11 cellular contexts compared by ENCODE assay signal in the genomic region with DNA sequence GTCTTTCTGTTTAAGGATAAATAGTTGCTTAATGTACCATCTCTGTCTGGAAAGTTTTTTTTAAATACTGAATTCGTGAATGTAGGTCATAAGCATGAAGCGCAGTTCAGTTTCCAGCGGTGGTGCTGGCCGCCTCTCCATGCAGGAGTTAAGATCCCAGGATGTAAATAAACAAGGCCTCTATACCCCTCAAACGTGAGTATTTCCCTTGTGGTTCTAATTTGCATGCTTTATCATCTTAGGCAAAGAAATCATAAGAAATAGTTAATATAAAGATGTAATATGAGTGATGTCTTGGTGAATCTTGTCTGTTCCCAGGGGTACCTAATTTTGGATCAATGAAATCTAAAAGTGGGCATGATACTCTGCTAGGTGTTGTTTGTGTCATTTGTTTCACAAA. TPM values are rescaled to one million over a fixed set of nuclear protein-coding genes. Genes with fewer than 3 reads are reported as not detected.
DNase-seq lines count a peak whose midpoint lies in the region; ATAC-seq, FAIRE-seq and TF ChIP-seq lines count a peak whose summit lies in the region.
"Had no signal": no experiment of that assay in that cellular context is flagged by ENCODE, and none has a peak within 500 bp of the region (broad histone marks: within the 10 kb centered on the region; RNA-seq: fewer than 3 reads in every experiment).

No MANE protein-coding gene starts in this region.

- no peak for FAIRE-seq in urothelium cell line (lab: Jason Lieb, UNC)

- H3K4me3 Mint-ChIP-seq in HFFc6: peak overlapping the region; percentile 99
- H3K4me3 Mint-ChIP-seq in activated T-helper 2 cell treated with anti-CD3 and anti-CD28 coated beads, Interferon-gamma antibody, Interleukin-2, Interleukin-4, amounts not matched to agents 10 μg/mL and 5 μg/mL and 100 μg/mL, durations not matched to agents 14 hours and 24 hours and 36 hours (ENCODE audit: low read depth): peak overlapping the region; percentile 99
- H3K4me3 Mint-ChIP-seq in immature natural killer cell: peak overlapping the region; percentile 42 to 99 (median 59)

- H3K36me3 Mint-ChIP-seq in HFFc6 (ENCODE audit: low read depth) (no peaks in the 10 kb centered on the region; the same call in 1 of the 2 replicates), immature natural killer cell (peaks cover 0 to 3% (median 0%) of the 10 kb centered on the region in 3 donors)
- peaks cover 68% of the 10 kb centered on the region for H3K36me3 Mint-ChIP-seq in activated T-helper 2 cell treated with anti-CD3 and anti-CD28 coated beads, Interferon-gamma antibody, Interleukin-2, Interleukin-4, amounts not matched to agents 10 μg/mL and 5 μg/mL and 100 μg/mL, durations not matched to agents 14 hours and 24 hours and 36 hours (ENCODE audit: low read depth)

- no peak for ATAC-seq in aorta (ENCODE audit: low FRiP score)
- ATAC-seq: right cardiac atrium had no signal

- peaks cover 24 to 42% (median 38%) of the 10 kb centered on the region in 10 experiments for H3K4me1 ChIP-seq in BLaER1 treated with 17β-estradiol and CSF1 and Interleukin-3, amounts not matched to agents 10 nM and 100 nM
- H3K4me1 ChIP-seq in aorta (ENCODE audit: control insufficient read depth in 1 of 2, insufficient read depth in 2 of 2, low read length in 2 of 2) (peaks cover 0 to 3% of the 10 kb centered on the region in 2 donors), testis (peaks cover 12% of the 10 kb centered on the region)

- no peaks in the 10 kb centered on the region for H3K27me3 ChIP-seq in BLaER1 treated with 17β-estradiol and CSF1 and Interleukin-3, amounts not matched to agents 10 nM and 100 nM
- H3K27me3 ChIP-seq in aorta (ENCODE audit: control insufficient read depth in 1 of 2, insufficient read depth in 2 of 2, low read length in 1 of 2): no peaks in the 10 kb centered on the region
- H3K27me3 ChIP-seq in testis: no peaks in the 10 kb centered on the region
- H3K27me3 ChIP-seq: tibial artery had no signal

- peaks cover 0 to 46% (median 34%) of the 10 kb centered on the region in 11 experiments; a peak in 18 of 22 replicates for H3K36me3 ChIP-seq in BLaER1 treated with 17β-estradiol and CSF1 and Interleukin-3, amounts not matched to agents 10 nM and 100 nM
- H3K36me3 ChIP-seq in aorta (ENCODE audit: control insufficient read depth in 1 of 2, insufficient read depth in 2 of 2, low read length in 1 of 2) (no peaks in the 10 kb centered on the region), testis (ENCODE audit: low read depth, missing control alignments) (no peaks in the 10 kb centered on the region)
- H3K36me3 ChIP-seq: tibial artery had no signal

- TF ChIP-seq POLR2A in testis (IDR thresholded peaks at IDR 0.05): no peak

- H3K4me3 ChIP-seq in BLaER1 treated with 17β-estradiol and CSF1 and Interleukin-3, amounts not matched to agents 10 nM and 100 nM: peak overlapping the region in 9 of 10 experiments; percentile 74 to 91 (median 80); a peak in 17 of 20 replicates
- H3K4me3 ChIP-seq in aorta (ENCODE audit: low read length in 2 of 2) (no peak overlapping the region), testis (no peak overlapping the region)
- H3K4me3 ChIP-seq: tibial artery had no signal

- DNase-seq in HFFc6: no peak
- no peak for DNase-seq in activated T-helper 2 cell treated with anti-CD3 and anti-CD28 coated beads, Interferon-gamma antibody, Interleukin-2, Interleukin-4, amounts not matched to agents 10 μg/mL and 5 μg/mL and 100 μg/mL, durations not matched to agents 14 hours and 24 hours and 36 hours (ENCODE audit: low spot score)
- no peak for DNase-seq in immature natural killer cell
- DNase-seq in urothelium cell line (ENCODE audit: low spot score): no peak
- no peak for DNase-seq in aorta
- DNase-seq in NCI-H2227 treated with DMSO at 0.1 percent for 48 hours (lab: John Stamatoyannopoulos, UW): no peak
- no peak for DNase-seq in testis
- DNase-seq: head of caudate nucleus, right cardiac atrium, tibial artery had no signal

- peaks cover 52% of the 10 kb centered on the region for H3K4me1 Mint-ChIP-seq in HFFc6 (ENCODE audit: low read depth)
- peaks cover 50% of the 10 kb centered on the region for H3K4me1 Mint-ChIP-seq in activated T-helper 2 cell treated with anti-CD3 and anti-CD28 coated beads, Interferon-gamma antibody, Interleukin-2, Interleukin-4, amounts not matched to agents 10 μg/mL and 5 μg/mL and 100 μg/mL, durations not matched to agents 14 hours and 24 hours and 36 hours (ENCODE audit: low read depth)
- H3K4me1 Mint-ChIP-seq in immature natural killer cell: peaks cover 41 to 66% of the 10 kb centered on the region in 2 donors

- TF ChIP-seq CTCF in HFFc6 (IDR thresholded peaks at IDR 0.05): no peak
- no peak for TF ChIP-seq CTCF in testis (IDR thresholded peaks at IDR 0.05)

- H3K9me3 ChIP-seq in BLaER1 treated with 17β-estradiol and CSF1 and Interleukin-3, amounts not matched to agents 10 nM and 100 nM (replicated peaks in 1 of 11): no peaks in the 10 kb centered on the region
- H3K9me3 ChIP-seq in aorta (ENCODE audit: control insufficient read depth, low read length): no peaks in the 10 kb centered on the region
- H3K9me3 ChIP-seq in testis: no peaks in the 10 kb centered on the region
- H3K9me3 ChIP-seq: tibial artery had no signal

- H3K4me2 ChIP-seq in BLaER1 treated with 17β-estradiol and CSF1 and Interleukin-3, amounts not matched to agents 10 nM and 100 nM: peak overlapping the region; percentile 73 to 94 (median 83)

- peaks cover 0 to 8% (median 0%) of the 10 kb centered on the region in 11 experiments; a peak in 3 of 22 replicates for H4K20me1 ChIP-seq in BLaER1 treated with 17β-estradiol and CSF1 and Interleukin-3, amounts not matched to agents 10 nM and 100 nM

- intact Hi-C loops in activated T-helper 2 cell treated with anti-CD3 and anti-CD28 coated beads, Interferon-gamma antibody, Interleukin-2, Interleukin-4, amounts not matched to agents 10 μg/mL and 5 μg/mL and 100 μg/mL, durations not matched to agents 14 hours and 24 hours and 36 hours (cut with micrococcal nuclease): loop anchor here (5.0 to 10.0 kb wide), 5 partner anchors 69 to 689 kb away; partner anchors contain the start of genes EMILIN2 and MYL12B
- intact Hi-C loops in aorta (cut with DNase I): loop anchor here (5.0 to 10.0 kb wide), 2 partner anchors 72 to 79 kb away; no protein-coding TSS in a partner anchor
- intact Hi-C loops in testis (cut with DNase I; ENCODE audit: low total_unique reads): no loop called here

- WGBS in aorta, 2 donors: 22 to 30% methylated on average over 5 of the region's 5 CpGs
- 28 to 31% methylated on average over 5 of the region's 5 CpGs for WGBS in testis, 2 donors

- no peaks in the 10 kb centered on the region; the same call in 1 of the 2 replicates for H3K27me3 Mint-ChIP-seq in HFFc6 (ENCODE audit: insufficient read depth)
- H3K27me3 Mint-ChIP-seq in activated T-helper 2 cell treated with anti-CD3 and anti-CD28 coated beads, Interferon-gamma antibody, Interleukin-2, Interleukin-4, amounts not matched to agents 10 μg/mL and 5 μg/mL and 100 μg/mL, durations not matched to agents 14 hours and 24 hours and 36 hours (ENCODE audit: low read depth): no peaks in the 10 kb centered on the region
- peaks cover 4 to 9% (median 7%) of the 10 kb centered on the region in 3 donors for H3K27me3 Mint-ChIP-seq in immature natural killer cell (ENCODE audit: low read depth in 3 of 3)

- peak overlapping the region; percentile 88 to 98 (median 91); a peak in 20 of 22 replicates for H3K9ac ChIP-seq in BLaER1 treated with 17β-estradiol and CSF1 and Interleukin-3, amounts not matched to agents 10 nM and 100 nM

- H3K27ac ChIP-seq in BLaER1 treated with 17β-estradiol and CSF1 and Interleukin-3, amounts not matched to agents 10 nM and 100 nM: peak overlapping the region in 5 of 11 experiments; percentile 2 to 96 (median 92); a peak in 5 of 22 replicates
- H3K27ac ChIP-seq in aorta (ENCODE audit: low read depth in 1 of 2, low read length in 2 of 2) (no peak overlapping the region), testis (no peak overlapping the region)
- H3K27ac ChIP-seq: tibial artery had no signal

- H3K9me3 Mint-ChIP-seq in HFFc6: no peaks in the 10 kb centered on the region
- no peaks in the 10 kb centered on the region for H3K9me3 Mint-ChIP-seq in activated T-helper 2 cell treated with anti-CD3 and anti-CD28 coated beads, Interferon-gamma antibody, Interleukin-2, Interleukin-4, amounts not matched to agents 10 μg/mL and 5 μg/mL and 100 μg/mL, durations not matched to agents 14 hours and 24 hours and 36 hours
- H3K9me3 Mint-ChIP-seq in immature natural killer cell: no peaks in the 10 kb centered on the region

- H3K27ac Mint-ChIP-seq in HFFc6: peak overlapping the region; percentile 76
- H3K27ac Mint-ChIP-seq in activated T-helper 2 cell treated with anti-CD3 and anti-CD28 coated beads, Interferon-gamma antibody, Interleukin-2, Interleukin-4, amounts not matched to agents 10 μg/mL and 5 μg/mL and 100 μg/mL, durations not matched to agents 14 hours and 24 hours and 36 hours: peak overlapping the region; percentile 98
- H3K27ac Mint-ChIP-seq in immature natural killer cell: peak overlapping the region in 2 of 6 donors; percentile 16 to 39

RNA-seq across cellular contexts. Expression of gene NDC80, which starts 1.5 kb away (rescaled TPM):
- total RNA-seq in HFFc6 (2021; fragmentation: NEBNext Ultra II Directional; extraction: Animal tissue kit (Norgen Biotek cat#: 25700)): 10 to 100 TPM; 12.7 to 30.2 (median 25.4) TPM
- 41.5 and 43.0 TPM in 2 replicates for total RNA-seq in activated T-helper 2 cell treated with anti-CD3 and anti-CD28 coated beads, Interferon-gamma antibody, Interleukin-2, Interleukin-4, amounts not matched to agents 10 μg/mL and 5 μg/mL and 100 μg/mL, durations not matched to agents 14 hours and 24 hours and 36 hours
- polyA plus RNA-seq in immature natural killer cell (1 to 10 TPM; 1.6 to 2.7 (median 2.6) TPM), aorta (1 to 10 TPM; 1.4 to 1.9 TPM), testis (ENCODE audit: insufficient read depth, low read depth, low replicate concordance) (12.9 TPM)
- total RNA-seq in aorta (1 to 10 TPM in 1 of 2 donors, under 1 TPM in 1; 0.29 to 2.4 TPM), testis (10 to 100 TPM in 1 of 2 donors, 1 to 10 TPM in 1; 8.4 to 15.4 TPM)

RNA-seq across cellular contexts. Expression of gene METTL4, which starts 1.6 kb away (rescaled TPM):
- 1 to 10 TPM; 6.3 to 9.4 (median 9.0) TPM for total RNA-seq in HFFc6 (2021; fragmentation: NEBNext Ultra II Directional; extraction: Animal tissue kit (Norgen Biotek cat#: 25700))
- 17.8 and 18.3 TPM in 2 replicates for total RNA-seq in activated T-helper 2 cell treated with anti-CD3 and anti-CD28 coated beads, Interferon-gamma antibody, Interleukin-2, Interleukin-4, amounts not matched to agents 10 μg/mL and 5 μg/mL and 100 μg/mL, durations not matched to agents 14 hours and 24 hours and 36 hours
- polyA plus RNA-seq in immature natural killer cell (10 to 100 TPM in 1 of 3 donors, 1 to 10 TPM in 2; 6.0 to 12.0 (median 6.8) TPM), aorta (10 to 100 TPM in 1 of 2 donors, 1 to 10 TPM in 1; 5.0 to 10.3 TPM), testis (ENCODE audit: insufficient read depth, low read depth, low replicate concordance) (12.4 TPM)
- total RNA-seq in aorta (10 to 100 TPM in 1 of 2 donors, 1 to 10 TPM in 1; 9.5 to 14.3 TPM), testis (10 to 100 TPM; 11.3 to 12.6 TPM)

Comparison
In these comparisons a context has a peak if more than half of its experiments do, and no peak if none do; other contexts are left out.
1. H3K4me3 ChIP-seq: peak in BLaER1 treated with 17β-estradiol and CSF1 and Interleukin-3, amounts not matched to agents 10 nM and 100 nM (9 of 10); none in aorta (0 of 2) and testis (0 of 2).
2. Peak in every context shown above with its lines, with median percentiles within 50 percentile points of each other: H3K4me3 Mint-ChIP-seq.